In the genomic region with DNA sequence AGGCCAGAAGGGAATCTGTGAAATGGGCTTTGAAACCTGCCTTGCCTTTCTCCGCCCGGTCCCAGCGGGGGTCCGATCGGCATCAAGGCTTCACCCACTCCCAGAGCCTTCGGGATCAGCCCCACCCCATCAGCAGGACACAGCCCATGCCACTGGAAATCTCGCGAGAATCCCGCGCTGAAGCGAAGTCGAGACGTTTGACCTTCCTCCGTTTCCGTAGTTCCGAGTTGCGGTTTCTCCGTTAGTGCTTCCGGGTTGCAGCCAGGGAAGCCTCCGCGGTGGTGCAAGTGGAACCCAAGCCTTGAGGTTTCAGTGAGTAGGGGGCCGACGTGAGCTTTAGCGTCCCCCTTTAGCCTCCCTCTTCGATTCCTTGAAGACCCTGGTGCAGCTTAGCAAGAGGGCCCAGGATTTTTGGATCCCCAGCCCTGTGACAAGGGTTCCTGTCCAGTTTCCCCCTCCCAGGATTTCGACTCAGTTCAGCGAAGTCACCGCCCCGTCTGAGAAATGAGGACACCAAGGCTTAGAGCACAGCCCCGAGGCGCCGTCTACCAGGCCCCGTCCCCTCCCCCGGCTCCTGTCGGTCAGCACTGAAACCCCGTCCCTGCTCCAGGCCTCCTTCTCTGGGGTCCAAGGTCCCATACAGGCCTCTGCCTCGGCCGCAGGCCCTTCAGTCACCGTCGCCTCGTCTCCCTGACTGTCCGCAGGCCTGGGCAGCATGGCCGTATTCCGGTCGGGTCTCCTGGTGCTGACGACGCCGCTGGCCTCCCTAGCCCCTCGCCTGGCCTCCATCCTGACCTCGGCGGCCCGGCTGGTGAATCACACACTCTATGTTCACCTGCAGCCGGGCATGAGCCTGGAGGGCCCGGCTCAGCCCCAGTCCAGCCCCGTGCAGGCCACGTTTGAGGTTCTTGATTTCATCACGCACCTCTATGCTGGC, we compare ENCODE assay signal across 8 cellular contexts. TPM values are rescaled to one million over a fixed set of nuclear protein-coding genes. Genes with fewer than 3 reads are reported as not detected.
DNase-seq lines count a peak whose midpoint lies in the region; ATAC-seq and TF ChIP-seq lines count a peak whose summit lies in the region.

A gene (plus strand): TSS at position 241 of the 937 bp plus-strand sequence. CDS start 475 bp downstream, at position 716.

- H3K27me3 ChIP-seq in SK-N-SH (ENCODE audit: insufficient read depth), result no peaks in the 10 kb centered on the region
- H3K27me3 ChIP-seq in gastroesophageal sphincter, result no peaks in the 10 kb centered on the region
- no peaks in the 10 kb centered on the region for H3K27me3 ChIP-seq in neuron (ENCODE audit: insufficient read depth, low read length)
- no peaks in the 10 kb centered on the region for H3K27me3 ChIP-seq in stomach smooth muscle (ENCODE audit: control insufficient read depth in 1 of 2, insufficient read depth in 2 of 2, low read length in 2 of 2)

- peak within 1 kb of the TSS; percentile 86 for H2AFZ ChIP-seq in SK-N-SH (ENCODE audit: low read depth)
- no peak within 1 kb of the TSS for H2AFZ ChIP-seq in neuron (ENCODE audit: low read depth, low read length)

- 2% methylated on average over 25 of the region's 57 CpGs for WGBS in SK-N-SH (ENCODE audit: low lambda C conversion rate)
- 0% methylated on average over 5 of the region's 57 CpGs; no CpG with 5 or more reads in 1 of the 2 donors for WGBS in gastroesophageal sphincter (ENCODE audit: low coverage in 1 of 2), 2 donors

- H4K20me1 ChIP-seq in SK-N-SH (ENCODE audit: insufficient read depth), result no peaks in the 10 kb centered on the region

- no peak for TF ChIP-seq RAD21 in SK-N-SH (IDR thresholded peaks at IDR 0.05; ENCODE audit: low read length)

- DNase-seq in AG10803 (ENCODE audit: low read depth) (peak; percentile 97), NCI-H1092 treated with DMSO at 0.1 percent for 48 hours (lab: John Stamatoyannopoulos, UW) (peak; percentile 94), SK-N-SH (peak; percentile 99)

- peak within 1 kb of the TSS; percentile 95 for H3K4me3 ChIP-seq in AG10803 (ENCODE audit: low read length)
- H3K4me3 ChIP-seq in SK-N-SH (ENCODE audit: low read depth in 2 of 2, low read length in 1 of 2), result peak within 1 kb of the TSS; percentile 78 to 98
- peak within 1 kb of the TSS; percentile 76 to 79 for H3K4me3 ChIP-seq in gastroesophageal sphincter
- H3K4me3 ChIP-seq in neuron (ENCODE audit: low read length), result peak within 1 kb of the TSS; percentile 78
- peak within 1 kb of the TSS; percentile 93 to 97 for H3K4me3 ChIP-seq in stomach smooth muscle (ENCODE audit: low read length in 2 of 2)

- H3K36me3 ChIP-seq in SK-N-SH (replicated peaks in 1 of 2; ENCODE audit: control insufficient read depth in 1 of 2, insufficient read depth in 2 of 2, low read length in 1 of 2) (peaks cover 13 to 30% of the 10 kb centered on the region in 2 experiments), gastroesophageal sphincter (peaks cover 0 to 28% of the 10 kb centered on the region in 2 donors), neuron (ENCODE audit: insufficient read depth, low read length) (peaks cover 19% of the 10 kb centered on the region), stomach smooth muscle (ENCODE audit: control insufficient read depth in 2 of 2, insufficient read depth in 2 of 2, low read length in 2 of 2) (peaks cover 10 to 20% of the 10 kb centered on the region in 2 donors)

- peaks cover 52% of the 10 kb centered on the region for H3K79me2 ChIP-seq in SK-N-SH (ENCODE audit: insufficient read depth)

- CTCF ChIA-PET in SK-N-SH (lab: Yijun Ruan, JAX), result interaction anchor here (1.0 kb wide), 1 partner anchor 118 kb away, joined by 3 read pairs; no protein-coding TSS in a partner anchor

- H3F3A ChIP-seq in SK-N-SH (replicated peaks; ENCODE audit: insufficient read depth), result peaks cover 26% of the 10 kb centered on the region

- no peaks in the 10 kb centered on the region for H3K9me2 ChIP-seq in SK-N-SH

- H3K27me3 Mint-ChIP-seq in activated naive CD4-positive, alpha-beta T cell treated with anti-CD3 and anti-CD28 coated beads, Interleukin-2, amount 50 U/mL, for 24 hours, result no peaks in the 10 kb centered on the region

- no peaks in the 10 kb centered on the region for H3K36me3 Mint-ChIP-seq in activated naive CD4-positive, alpha-beta T cell treated with anti-CD3 and anti-CD28 coated beads, Interleukin-2, amount 50 U/mL, for 24 hours

- H3K4me1 ChIP-seq in SK-N-SH (ENCODE audit: control insufficient read depth in 1 of 2, insufficient read depth in 2 of 2, low read depth in 1 of 2, low read length in 1 of 2), result peaks cover 4 to 30% of the 10 kb centered on the region in 2 experiments; a peak in 3 of 4 replicates
- peaks cover 0 to 60% (median 29%) of the 10 kb centered on the region in 3 donors for H3K4me1 ChIP-seq in gastroesophageal sphincter
- peaks cover 19% of the 10 kb centered on the region for H3K4me1 ChIP-seq in neuron (ENCODE audit: insufficient read depth, low read length)
- peaks cover 38% of the 10 kb centered on the region for H3K4me1 ChIP-seq in stomach smooth muscle (ENCODE audit: control insufficient read depth, insufficient read depth, low read length)

- H3K4me3 Mint-ChIP-seq in activated naive CD4-positive, alpha-beta T cell treated with anti-CD3 and anti-CD28 coated beads, Interleukin-2, amount 50 U/mL, for 24 hours, result peak within 1 kb of the TSS; percentile 95

- POLR2A ChIA-PET in SK-N-SH (lab: Yijun Ruan, JAX), result interaction anchor here (0.8 kb wide), 1 partner anchor 30 kb away, joined by 3 read pairs; no protein-coding TSS in a partner anchor

- TF ChIP-seq POLR2A in gastroesophageal sphincter (IDR thresholded peaks at IDR 0.05), result peak; percentile 17 to 51

- H3K9me3 ChIP-seq in SK-N-SH (no peaks in the 10 kb centered on the region), gastroesophageal sphincter (no peaks in the 10 kb centered on the region), neuron (ENCODE audit: low read length) (no peaks in the 10 kb centered on the region), stomach smooth muscle (ENCODE audit: control insufficient read depth in 2 of 2, low read length in 2 of 2) (no peaks in the 10 kb centered on the region)

- H3K27ac ChIP-seq in SK-N-SH (ENCODE audit: low read depth in 2 of 2, low read length in 1 of 2), result peak within 1 kb of the TSS; percentile 73 to 87
- peak within 1 kb of the TSS; percentile 65 to 88 (median 86) for H3K27ac ChIP-seq in gastroesophageal sphincter
- H3K27ac ChIP-seq in stomach smooth muscle (ENCODE audit: low read length), result peak within 1 kb of the TSS; percentile 80

- TF ChIP-seq EP300 in SK-N-SH (IDR thresholded peaks at IDR 0.05; ENCODE audit: borderline replicate concordance in 1 of 2, low read depth in 1 of 2, low read length in 1 of 2) (no peak), gastroesophageal sphincter (IDR thresholded peaks at IDR 0.05) (no peak)

- H3K9ac ChIP-seq in SK-N-SH (peak within 1 kb of the TSS; percentile 86), stomach smooth muscle (ENCODE audit: low read length in 2 of 2) (peak within 1 kb of the TSS; percentile 97 to 98)

- TF ChIP-seq CTCF in AG10803 (conservative IDR thresholded peaks at IDR 0.05; ENCODE audit: low read length) (no peak), SK-N-SH (IDR thresholded peaks at IDR 0.05) (no peak), gastroesophageal sphincter (IDR thresholded peaks at IDR 0.05) (no peak)

- peak within 1 kb of the TSS; percentile 98 for H3K4me2 ChIP-seq in SK-N-SH

- no peaks in the 10 kb centered on the region for H3K9me3 Mint-ChIP-seq in activated naive CD4-positive, alpha-beta T cell treated with anti-CD3 and anti-CD28 coated beads, Interleukin-2, amount 50 U/mL, for 24 hours

- H3K4me1 Mint-ChIP-seq in activated naive CD4-positive, alpha-beta T cell treated with anti-CD3 and anti-CD28 coated beads, Interleukin-2, amount 50 U/mL, for 24 hours, result peaks cover 24% of the 10 kb centered on the region

- ATAC-seq in GM19463 (IDR thresholded peaks at IDR 0.05; ENCODE audit: unreplicated experiment) (peak; percentile 56), gastroesophageal sphincter (peak; percentile 81)

- peak within 1 kb of the TSS; percentile 95 for H3K27ac Mint-ChIP-seq in activated naive CD4-positive, alpha-beta T cell treated with anti-CD3 and anti-CD28 coated beads, Interleukin-2, amount 50 U/mL, for 24 hours

TF ChIP-seq in SK-N-SH, 30 proteins besides CTCF, POLR2A, EP300 and RAD21 (continues in another document):
- TF ChIP-seq YY1 (IDR thresholded peaks at IDR 0.05; ENCODE audit: low read depth), result peak; percentile 58; the same call in 1 of the 2 replicates
- no peak for TF ChIP-seq JUND (IDR thresholded peaks at IDR 0.05)
- TF ChIP-seq, protein P1, sequence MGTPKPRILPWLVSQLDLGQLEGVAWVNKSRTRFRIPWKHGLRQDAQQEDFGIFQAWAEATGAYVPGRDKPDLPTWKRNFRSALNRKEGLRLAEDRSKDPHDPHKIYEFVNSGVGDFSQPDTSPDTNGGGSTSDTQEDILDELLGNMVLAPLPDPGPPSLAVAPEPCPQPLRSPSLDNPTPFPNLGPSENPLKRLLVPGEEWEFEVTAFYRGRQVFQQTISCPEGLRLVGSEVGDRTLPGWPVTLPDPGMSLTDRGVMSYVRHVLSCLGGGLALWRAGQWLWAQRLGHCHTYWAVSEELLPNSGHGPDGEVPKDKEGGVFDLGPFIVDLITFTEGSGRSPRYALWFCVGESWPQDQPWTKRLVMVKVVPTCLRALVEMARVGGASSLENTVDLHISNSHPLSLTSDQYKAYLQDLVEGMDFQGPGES (IDR thresholded peaks at IDR 0.05; ENCODE audit: low read depth, low read length), result no peak
- TF ChIP-seq, protein P2, sequence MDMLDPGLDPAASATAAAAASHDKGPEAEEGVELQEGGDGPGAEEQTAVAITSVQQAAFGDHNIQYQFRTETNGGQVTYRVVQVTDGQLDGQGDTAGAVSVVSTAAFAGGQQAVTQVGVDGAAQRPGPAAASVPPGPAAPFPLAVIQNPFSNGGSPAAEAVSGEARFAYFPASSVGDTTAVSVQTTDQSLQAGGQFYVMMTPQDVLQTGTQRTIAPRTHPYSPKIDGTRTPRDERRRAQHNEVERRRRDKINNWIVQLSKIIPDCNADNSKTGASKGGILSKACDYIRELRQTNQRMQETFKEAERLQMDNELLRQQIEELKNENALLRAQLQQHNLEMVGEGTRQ (IDR thresholded peaks at IDR 0.05; ENCODE audit: borderline replicate concordance, low read depth, low read length), result no peak

RNA-seq across cellular contexts. Expression of the gene that starts here (rescaled TPM):
- 56.6 and 69.4 TPM in 2 replicates for polyA plus RNA-seq in SK-N-SH (2012; rRNA removed)
- polyA plus RNA-seq in SK-N-SH (2012; cell fraction: cytosol; rRNA removed), result 32.0 and 48.4 TPM in 2 replicates
- 145 and 151 TPM in 2 replicates for polyA plus RNA-seq in SK-N-SH (2012; cell fraction: nucleus; rRNA removed)
- total RNA-seq in gastroesophageal sphincter, result 10 to 100 TPM; 16.8 to 25.8 (median 19.9) TPM

Comparison
In these comparisons a context has a peak if more than half of its experiments do, and no peak if none do; other contexts are left out.
1. Peak in every context shown above with its lines: DNase-seq, ATAC-seq, H3K4me3 ChIP-seq and H3K27ac ChIP-seq.